30 cellular contexts compared by ENCODE assay signal in the genomic region with DNA sequence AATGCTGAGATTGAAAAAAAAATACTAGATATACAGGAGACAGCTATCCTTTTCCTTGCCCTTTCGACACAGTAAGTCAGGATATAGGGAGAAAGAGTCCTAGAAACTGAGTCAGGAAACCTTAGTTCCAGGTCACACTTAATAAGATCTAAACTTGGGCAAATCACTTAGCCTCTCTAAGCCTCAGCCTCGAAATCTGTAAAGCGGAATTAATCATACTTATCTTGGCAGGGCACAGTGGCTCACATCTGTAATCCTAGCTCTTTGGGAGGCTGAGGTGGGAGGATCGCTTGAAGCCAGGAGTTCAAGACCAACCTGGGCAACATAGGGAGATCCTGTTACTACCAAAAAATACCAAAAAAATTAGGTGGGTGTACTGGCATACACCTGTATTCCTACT. TPM values are rescaled to one million over a fixed set of nuclear protein-coding genes. Genes with fewer than 3 reads are reported as not detected.
"Had no signal": no experiment of that assay in that cellular context is flagged by ENCODE, and none has a peak within 500 bp of the region (broad histone marks: within the 10 kb centered on the region; RNA-seq: fewer than 3 reads in every experiment).

No MANE protein-coding gene starts in this region.

- H3K27me3 ChIP-seq: colonic mucosa, dorsolateral prefrontal cortex, esophagus muscularis mucosa, esophagus squamous epithelium, gastrocnemius medialis, gastroesophageal sphincter, heart left ventricle, heart right ventricle had no signal

- H3K9me3 ChIP-seq: colonic mucosa, esophagus muscularis mucosa, esophagus squamous epithelium, gastrocnemius medialis, gastroesophageal sphincter, heart left ventricle, heart right ventricle had no signal

- H3K4me3 Mint-ChIP-seq: dendritic cell treated with granulocyte-macrophage colony-stimulating factor and Interleukin-4, amounts not matched to agents 40 ng/mL and 50 ng/mL, for 4 days; effector memory CD8-positive, alpha-beta T cell; endodermal cell had no signal

- FAIRE-seq: colon, endometrium, endothelial cell of umbilical vein, frontal cortex had no signal

- H3K4me3 ChIP-seq: colonic mucosa, coronary artery, dorsolateral prefrontal cortex, esophagus muscularis mucosa, esophagus squamous epithelium, gastrocnemius medialis, gastroesophageal sphincter, heart left ventricle, heart right ventricle had no signal

- H3K9me3 Mint-ChIP-seq: dendritic cell treated with granulocyte-macrophage colony-stimulating factor and Interleukin-4, amounts not matched to agents 40 ng/mL and 50 ng/mL, for 4 days; effector memory CD8-positive, alpha-beta T cell; endodermal cell had no signal

- H3K27ac ChIP-seq: colonic mucosa, coronary artery, dorsolateral prefrontal cortex, epithelial cell of prostate, esophagus muscularis mucosa, esophagus squamous epithelium, foreskin keratinocyte, gastrocnemius medialis, gastroesophageal sphincter, heart left ventricle, heart right ventricle had no signal

- H3K36me3 ChIP-seq: colonic mucosa, esophagus squamous epithelium had no signal

- H3K27ac Mint-ChIP-seq: dendritic cell treated with granulocyte-macrophage colony-stimulating factor and Interleukin-4, amounts not matched to agents 40 ng/mL and 50 ng/mL, for 4 days; effector memory CD8-positive, alpha-beta T cell; endodermal cell had no signal

- ATAC-seq: effector memory CD8-positive, alpha-beta T cell; esophagus mucosa; foreskin keratinocyte; gastrocnemius medialis; gastroesophageal sphincter; heart left ventricle; heart right ventricle had no signal

- H3K4me1 ChIP-seq: colonic mucosa, foreskin keratinocyte had no signal

- DNase-seq: colonic mucosa; cortex of kidney; dermis blood vessel endothelial cell; dorsolateral prefrontal cortex; effector CD4-positive, alpha-beta T cell; effector CD8-positive, alpha-beta T cell; effector memory CD4-positive, alpha-beta T cell; effector memory CD8-positive, alpha-beta T cell; endodermal cell; erythroblast; esophagus squamous epithelium; foreskin fibroblast; foreskin keratinocyte; foreskin melanocyte; gastrocnemius medialis; glutamatergic neuron; head of caudate nucleus; heart left ventricle; heart right ventricle had no signal

RNA-seq across cellular contexts. Expression of a gene that starts 4.6 kb away (rescaled TPM):
- total RNA-seq: epithelial cell of proximal tubule had no signal
